20 cellular contexts compared by ENCODE assay signal in genomic region chr4:153348006-153348405, GRCh38. TPM values are rescaled to one million over a fixed set of nuclear protein-coding genes. Genes with fewer than 3 reads are reported as not detected.
A peak's percentile ranks its signal among the peaks of the same experiment; 100 is the strongest.
DNase-seq lines count a peak whose midpoint lies in the region; ATAC-seq, FAIRE-seq and TF ChIP-seq lines count a peak whose summit lies in the region.
"Had no signal": no experiment of that assay in that cellular context is flagged by ENCODE, and none has a peak within 500 bp of the region (broad histone marks: within the 10 kb centered on the region; RNA-seq: fewer than 3 reads in every experiment).

No MANE protein-coding gene starts in this region.

- H3K79me2 ChIP-seq in DND-41 (ENCODE audit: insufficient read depth, low read length): peaks cover 93% of the 10 kb centered on the region

- peak overlapping the region; percentile 99 for H3K9ac ChIP-seq in DND-41 (ENCODE audit: low read depth, low read length)

- peak; percentile 18; the same call in 2 of the 3 replicates for ATAC-seq in DND-41 (ENCODE audit: insufficient read depth, low read depth)
- ATAC-seq: activated CD4-positive, alpha-beta T cell treated with anti-CD3 and anti-CD28 coated beads for 36 hours; body of pancreas had no signal

- H3K27me3 ChIP-seq in DND-41 (ENCODE audit: insufficient read depth, low read length, poor library complexity) (no peaks in the 10 kb centered on the region), SJSA1 (replicated peaks) (no peaks in the 10 kb centered on the region)
- H3K27me3 ChIP-seq: esophagus muscularis mucosa, right atrium auricular region, suprapubic skin had no signal

- no peak overlapping the region for H2AFZ ChIP-seq in DND-41 (ENCODE audit: low read depth, low read length)

- H4K20me1 ChIP-seq in DND-41 (ENCODE audit: insufficient read depth, low read length): no peaks in the 10 kb centered on the region

- H3K36me3 ChIP-seq in DND-41 (ENCODE audit: insufficient read depth, low read length) (peaks cover 37% of the 10 kb centered on the region), SJSA1 (peaks cover 17% of the 10 kb centered on the region)
- H3K36me3 ChIP-seq: esophagus muscularis mucosa, right atrium auricular region, suprapubic skin had no signal

- peak; percentile 36 for TF ChIP-seq CTCF in DND-41 (IDR thresholded peaks at IDR 0.05; ENCODE audit: borderline replicate concordance, extremely low read depth, low read length, poor library complexity, severe bottlenecking)

- peak overlapping the region; percentile 100 for H3K27ac ChIP-seq in DND-41 (ENCODE audit: low read length)
- H3K27ac ChIP-seq in SJSA1: peak overlapping the region; percentile 31; the same call in 1 of the 2 replicates
- H3K27ac ChIP-seq: body of pancreas, esophagus muscularis mucosa, HL-60, right atrium auricular region, suprapubic skin had no signal

- H3K4me2 ChIP-seq in DND-41 (ENCODE audit: insufficient read depth, low read length): peak overlapping the region; percentile 70

- peak; percentile 38 for FAIRE-seq in HTR-8/SVneo (lab: Jason Lieb, UNC)

- H3K4me3 ChIP-seq in DND-41 (ENCODE audit: low read depth in 1 of 2, low read length in 2 of 2) (peak overlapping the region in 1 of 2 experiments; percentile 59; a peak in 2 of 4 replicates), SJSA1 (no peak overlapping the region)
- H3K4me3 ChIP-seq: body of pancreas, esophagus muscularis mucosa, right atrium auricular region, suprapubic skin had no signal

- DNase-seq in DND-41 (peak; percentile 56), HTR-8/SVneo (ENCODE audit: insufficient read length, low spot score) (no peak), SJSA1 (ENCODE audit: low read depth in 1 of 2, low spot score in 2 of 2) (peak in 1 of 2 experiments; percentile 52), iris pigment epithelial cell (ENCODE audit: low read depth) (peak; percentile 49), NCI-H2107 treated with DMSO at 0.1 percent for 48 hours (lab: John Stamatoyannopoulos, UW; ENCODE audit: unreplicated experiment) (no peak), NCI-H2227 (lab: John Stamatoyannopoulos, UW; ENCODE audit: unreplicated experiment) (no peak)
- no peak for DNase-seq in effector CD4-positive, alpha-beta T cell
- DNase-seq: activated CD4-positive, alpha-beta T cell treated with anti-CD3 and anti-CD28 coated beads for 36 hours; body of pancreas; DMS 273 treated with DMSO at 0.1 percent for 48 hours; immature natural killer cell; NCI-H146; NCI-H345; NK-92 treated with Interleukin-12 subunit alpha and Interleukin-12 subunit beta, amount 100 ng/mL, for 24 hours; SHP77 treated with DMSO at 0.1 percent for 48 hours; T1000 had no signal

- H3K9me3 ChIP-seq in DND-41 (ENCODE audit: insufficient read depth, low read length, severe bottlenecking) (no peaks in the 10 kb centered on the region), SJSA1 (replicated peaks) (no peaks in the 10 kb centered on the region)
- H3K9me3 ChIP-seq: body of pancreas, esophagus muscularis mucosa, right atrium auricular region, suprapubic skin had no signal

- peaks cover 85% of the 10 kb centered on the region for H3K4me1 ChIP-seq in DND-41 (ENCODE audit: insufficient read depth, low read length)
- peaks cover 47% of the 10 kb centered on the region for H3K4me1 ChIP-seq in SJSA1 (replicated peaks)

RNA-seq across cellular contexts. Expression of gene MND1, which starts 3.5 kb away (rescaled TPM):
- 19.3 and 35.1 TPM in 2 replicates for total RNA-seq in SJSA1 (2014; rRNA removed; shearing (Covaris generic))
- total RNA-seq: right atrium auricular region, suprapubic skin had no signal

Comparison
In these comparisons a context has a peak if more than half of its experiments do, and no peak if none do; other contexts are left out.
1. DNase-seq: peak in DND-41 (single experiment) and iris pigment epithelial cell (single experiment); none in HTR-8/SVneo (single experiment), NCI-H2107 treated with DMSO at 0.1 percent for 48 hours (single experiment), NCI-H2227 (single experiment) and effector CD4-positive, alpha-beta T cell (single experiment).